In genomic region chr16:1782408-1783247, GRCh38 we compare ENCODE assay signal across 1 cellular context.
TF ChIP-seq lines count a peak whose summit lies in the region.

A gene with protein sequence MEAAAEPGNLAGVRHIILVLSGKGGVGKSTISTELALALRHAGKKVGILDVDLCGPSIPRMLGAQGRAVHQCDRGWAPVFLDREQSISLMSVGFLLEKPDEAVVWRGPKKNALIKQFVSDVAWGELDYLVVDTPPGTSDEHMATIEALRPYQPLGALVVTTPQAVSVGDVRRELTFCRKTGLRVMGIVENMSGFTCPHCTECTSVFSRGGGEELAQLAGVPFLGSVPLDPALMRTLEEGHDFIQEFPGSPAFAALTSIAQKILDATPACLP (plus strand): TSS chr16:1782960. CDS start chr16:1783021, 61 bp downstream.
Gene SPSB3 (minus strand): TSS chr16:1782571. CDS start chr16:1781483, 1,088 bp downstream.

TF ChIP-seq in HEK293, 187 proteins besides CTCF, POLR2A, EP300 and RAD21 (continued from another document and continues in another):
- TF ChIP-seq ZBTB11 (tag by site-specific recombination; conservative IDR thresholded peaks at IDR 0.05; ENCODE audit: low read depth) (peak; percentile 68), ZNF114 (tag by site-specific recombination; IDR thresholded peaks at IDR 0.05) (no peak), ZBTB49 (tag by site-specific recombination; IDR thresholded peaks at IDR 0.05; ENCODE audit: low read depth) (no peak), ZNF621 (tag by site-specific recombination; IDR thresholded peaks at IDR 0.05) (no peak), ZNF830 (tag by site-specific recombination; IDR thresholded peaks at IDR 0.05; ENCODE audit: low read depth) (no peak), ZNF19 (tag by site-specific recombination; IDR thresholded peaks at IDR 0.05; ENCODE audit: low read depth) (no peak), ZNF433 (tag by site-specific recombination; IDR thresholded peaks at IDR 0.05; ENCODE audit: low read depth) (no peak), PBX3 (CRISPR knock-in tag; IDR thresholded peaks at IDR 0.05) (peak; percentile 98), RBAK (tag by site-specific recombination; IDR thresholded peaks at IDR 0.05) (no peak), KLF9 (tag by site-specific recombination; IDR thresholded peaks at IDR 0.05; ENCODE audit: low read depth) (peak; percentile 49), ZNF704 (tag by site-specific recombination; IDR thresholded peaks at IDR 0.05) (no peak), ZNF148 (tag by site-specific recombination; IDR thresholded peaks at IDR 0.05; ENCODE audit: borderline replicate concordance) (no peak), EGR2 (tag by site-specific recombination; IDR thresholded peaks at IDR 0.05; ENCODE audit: low read depth) (no peak; the same call in 1 of the 2 replicates), ZNF221 (tag by site-specific recombination; IDR thresholded peaks at IDR 0.05; ENCODE audit: borderline replicate concordance) (no peak; the same call in 1 of the 2 replicates), ZXDB (tag by site-specific recombination; IDR thresholded peaks at IDR 0.05) (peak; percentile 85), ZNF837 (tag by site-specific recombination; IDR thresholded peaks at IDR 0.05) (no peak), ZNF324 (tag by site-specific recombination; IDR thresholded peaks at IDR 0.05) (no peak), ZNF776 (tag by site-specific recombination; IDR thresholded peaks at IDR 0.05; ENCODE audit: borderline replicate concordance) (no peak), ZNF529 (tag by site-specific recombination; IDR thresholded peaks at IDR 0.05; ENCODE audit: insufficient replicate concordance) (no peak), ZNF585B (tag by site-specific recombination; IDR thresholded peaks at IDR 0.05) (no peak), SCRT1 (tag by site-specific recombination; IDR thresholded peaks at IDR 0.05; ENCODE audit: borderline replicate concordance) (no peak), ZNF777 (tag by site-specific recombination; IDR thresholded peaks at IDR 0.05; ENCODE audit: borderline replicate concordance) (no peak), ZNF37A (tag by site-specific recombination; IDR thresholded peaks at IDR 0.05) (0 out of 2 replicates have a peak, but pooled peaks have one; percentile 11), ZNF501 (tag by site-specific recombination; IDR thresholded peaks at IDR 0.05) (no peak), ZNF701 (tag by site-specific recombination; IDR thresholded peaks at IDR 0.05) (no peak), GLIS2 (tag by site-specific recombination; IDR thresholded peaks at IDR 0.05) (no peak), ZNF488 (tag by site-specific recombination; IDR thresholded peaks at IDR 0.05) (no peak), SP2 (tag by site-specific recombination; IDR thresholded peaks at IDR 0.05) (peak; percentile 99), ZNF133 (tag by site-specific recombination; IDR thresholded peaks at IDR 0.05) (no peak), ZNF664 (tag by site-specific recombination; IDR thresholded peaks at IDR 0.05) (no peak), ZFP3 (tag by site-specific recombination; IDR thresholded peaks at IDR 0.05; ENCODE audit: low read depth) (no peak), ZNF132 (tag by site-specific recombination; IDR thresholded peaks at IDR 0.05; ENCODE audit: borderline replicate concordance) (no peak), ZNF292 (tag by site-specific recombination; IDR thresholded peaks at IDR 0.05; ENCODE audit: borderline replicate concordance, low read depth) (no peak), ZNF530 (tag by site-specific recombination; IDR thresholded peaks at IDR 0.05; ENCODE audit: low read depth) (no peak), ZNF416 (tag by site-specific recombination; IDR thresholded peaks at IDR 0.05) (no peak), ZNF404 (tag by site-specific recombination; IDR thresholded peaks at IDR 0.05) (no peak), ZNF423 (tag by site-specific recombination; IDR thresholded peaks at IDR 0.05) (no peak), SP7 (tag by site-specific recombination; IDR thresholded peaks at IDR 0.05) (no peak), ZNF140 (tag by site-specific recombination; IDR thresholded peaks at IDR 0.05) (no peak), GLI4 (tag by site-specific recombination; IDR thresholded peaks at IDR 0.05) (no peak)
- TF ChIP-seq, protein P1, sequence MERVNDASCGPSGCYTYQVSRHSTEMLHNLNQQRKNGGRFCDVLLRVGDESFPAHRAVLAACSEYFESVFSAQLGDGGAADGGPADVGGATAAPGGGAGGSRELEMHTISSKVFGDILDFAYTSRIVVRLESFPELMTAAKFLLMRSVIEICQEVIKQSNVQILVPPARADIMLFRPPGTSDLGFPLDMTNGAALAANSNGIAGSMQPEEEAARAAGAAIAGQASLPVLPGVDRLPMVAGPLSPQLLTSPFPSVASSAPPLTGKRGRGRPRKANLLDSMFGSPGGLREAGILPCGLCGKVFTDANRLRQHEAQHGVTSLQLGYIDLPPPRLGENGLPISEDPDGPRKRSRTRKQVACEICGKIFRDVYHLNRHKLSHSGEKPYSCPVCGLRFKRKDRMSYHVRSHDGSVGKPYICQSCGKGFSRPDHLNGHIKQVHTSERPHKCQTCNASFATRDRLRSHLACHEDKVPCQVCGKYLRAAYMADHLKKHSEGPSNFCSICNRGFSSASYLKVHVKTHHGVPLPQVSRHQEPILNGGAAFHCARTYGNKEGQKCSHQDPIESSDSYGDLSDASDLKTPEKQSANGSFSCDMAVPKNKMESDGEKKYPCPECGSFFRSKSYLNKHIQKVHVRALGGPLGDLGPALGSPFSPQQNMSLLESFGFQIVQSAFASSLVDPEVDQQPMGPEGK (tag by site-specific recombination; IDR thresholded peaks at IDR 0.05), result peak; percentile 39
- TF ChIP-seq, protein P2, sequence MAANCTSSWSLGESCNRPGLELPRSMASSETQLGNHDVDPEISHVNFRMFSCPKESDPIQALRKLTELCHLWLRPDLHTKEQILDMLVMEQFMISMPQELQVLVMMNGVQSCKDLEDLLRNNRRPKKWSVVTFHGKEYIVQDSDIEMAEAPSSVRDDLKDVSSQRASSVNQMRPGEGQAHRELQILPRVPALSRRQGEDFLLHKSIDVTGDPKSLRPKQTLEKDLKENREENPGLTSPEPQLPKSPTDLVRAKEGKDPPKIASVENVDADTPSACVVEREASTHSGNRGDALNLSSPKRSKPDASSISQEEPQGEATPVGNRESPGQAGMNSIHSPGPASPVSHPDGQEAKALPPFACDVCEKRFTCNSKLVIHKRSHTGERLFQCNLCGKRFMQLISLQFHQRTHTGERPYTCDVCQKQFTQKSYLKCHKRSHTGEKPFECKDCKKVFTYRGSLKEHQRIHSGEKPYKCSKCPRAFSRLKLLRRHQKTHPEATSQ (tag by site-specific recombination; IDR thresholded peaks at IDR 0.05), result no peak
- TF ChIP-seq, protein P3, sequence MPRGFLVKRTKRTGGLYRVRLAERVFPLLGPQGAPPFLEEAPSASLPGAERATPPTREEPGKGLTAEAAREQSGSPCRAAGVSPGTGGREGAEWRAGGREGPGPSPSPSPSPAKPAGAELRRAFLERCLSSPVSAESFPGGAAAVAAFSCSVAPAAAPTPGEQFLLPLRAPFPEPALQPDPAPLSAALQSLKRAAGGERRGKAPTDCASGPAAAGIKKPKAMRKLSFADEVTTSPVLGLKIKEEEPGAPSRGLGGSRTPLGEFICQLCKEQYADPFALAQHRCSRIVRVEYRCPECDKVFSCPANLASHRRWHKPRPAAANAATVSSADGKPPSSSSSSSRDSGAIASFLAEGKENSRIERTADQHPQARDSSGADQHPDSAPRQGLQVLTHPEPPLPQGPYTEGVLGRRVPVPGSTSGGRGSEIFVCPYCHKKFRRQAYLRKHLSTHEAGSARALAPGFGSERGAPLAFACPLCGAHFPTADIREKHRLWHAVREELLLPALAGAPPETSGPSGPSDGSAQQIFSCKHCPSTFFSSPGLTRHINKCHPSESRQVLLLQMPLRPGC (tag by site-specific recombination; IDR thresholded peaks at IDR 0.05), result no peak
- TF ChIP-seq, protein P4, sequence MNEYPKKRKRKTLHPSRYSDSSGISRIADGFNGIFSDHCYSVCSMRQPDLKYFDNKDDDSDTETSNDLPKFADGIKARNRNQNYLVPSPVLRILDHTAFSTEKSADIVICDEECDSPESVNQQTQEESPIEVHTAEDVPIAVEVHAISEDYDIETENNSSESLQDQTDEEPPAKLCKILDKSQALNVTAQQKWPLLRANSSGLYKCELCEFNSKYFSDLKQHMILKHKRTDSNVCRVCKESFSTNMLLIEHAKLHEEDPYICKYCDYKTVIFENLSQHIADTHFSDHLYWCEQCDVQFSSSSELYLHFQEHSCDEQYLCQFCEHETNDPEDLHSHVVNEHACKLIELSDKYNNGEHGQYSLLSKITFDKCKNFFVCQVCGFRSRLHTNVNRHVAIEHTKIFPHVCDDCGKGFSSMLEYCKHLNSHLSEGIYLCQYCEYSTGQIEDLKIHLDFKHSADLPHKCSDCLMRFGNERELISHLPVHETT (tag by site-specific recombination; IDR thresholded peaks at IDR 0.05), result peak; percentile 63; the same call in 1 of the 2 replicates
